ENCODE assay signal across 12 cellular contexts in the genomic region with DNA sequence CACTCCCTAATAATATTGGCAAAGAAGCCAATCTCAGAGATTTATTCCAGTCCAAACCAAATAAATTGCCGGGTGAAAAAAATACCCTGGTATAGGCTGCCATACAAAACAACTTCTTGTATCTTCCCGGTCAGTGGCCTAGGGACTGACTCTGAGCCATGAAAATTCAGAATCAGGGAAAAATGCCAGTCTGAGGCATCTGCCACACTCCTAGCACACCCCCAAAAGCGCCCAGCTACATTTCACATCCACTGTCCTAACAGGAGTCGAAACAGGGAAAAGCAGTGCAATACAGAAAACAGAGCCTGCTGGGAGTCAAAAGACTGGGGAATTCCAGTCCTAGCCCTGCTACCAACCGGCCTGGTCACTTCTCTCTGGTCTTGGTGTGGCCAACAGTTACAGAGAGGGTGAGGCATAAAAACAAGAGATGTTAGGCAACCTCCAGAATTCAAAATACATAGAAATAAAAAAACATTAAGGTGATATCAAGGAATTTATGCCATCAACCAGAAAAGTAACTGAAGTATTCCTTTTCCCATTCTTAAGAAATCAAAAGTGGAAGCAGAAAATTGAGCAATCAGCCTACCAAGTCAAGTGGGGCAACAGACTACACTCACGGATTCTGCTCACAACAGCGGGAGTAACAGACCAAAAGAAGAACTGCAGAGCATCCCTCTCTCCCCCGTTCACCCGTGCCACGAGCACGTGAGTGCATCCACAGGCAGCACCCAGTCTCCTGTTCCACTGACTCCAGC. TPM values are rescaled to one million over a fixed set of nuclear protein-coding genes. Genes with fewer than 3 reads are reported as not detected.
A peak's percentile ranks its signal among the peaks of the same experiment; 100 is the strongest.
DNase-seq lines count a peak whose midpoint lies in the region; ATAC-seq lines count a peak whose summit lies in the region.
"Had no signal": no experiment of that assay in that cellular context is flagged by ENCODE, and none has a peak within 500 bp of the region (broad histone marks: within the 10 kb centered on the region; RNA-seq: fewer than 3 reads in every experiment).

No MANE protein-coding gene starts in this region.

- intact Hi-C loops in Right ventricle myocardium inferior (cut with DNase I) (no loop called here), cardiac septum (cut with DNase I) (no loop called here), head of caudate nucleus (cut with DNase I) (no loop called here)

- H3K27me3 ChIP-seq in esophagus (ENCODE audit: control insufficient read depth in 1 of 2, insufficient read depth in 2 of 2, low read length in 2 of 2): no peaks in the 10 kb centered on the region

- WGBS in esophagus, 2 donors: 59 to 64% methylated on average over 11 of the region's 11 CpGs

- no peak for DNase-seq in Right ventricle myocardium inferior (ENCODE audit: missing footprints)
- DNase-seq in cardiac septum (ENCODE audit: low spot score): no peak
- peak; percentile 52 for DNase-seq in myocyte (ENCODE audit: low read depth)
- DNase-seq in NK-92 (lab: John Stamatoyannopoulos, UW; ENCODE audit: unreplicated experiment): no peak
- DNase-seq in head of caudate nucleus: no peak
- no peak for DNase-seq in HuH-7.5 (ENCODE audit: low spot score)
- DNase-seq in NCI-H510A treated with DMSO at 0.1 percent for 48 hours (lab: John Stamatoyannopoulos, UW): no peak
- DNase-seq: AML-193; MM.1S; stimulated activated CD4-positive, alpha-beta T cell treated with anti-CD3 and anti-CD28 coated beads, Interleukin-4, amount 100 ng/mL, for 1 hour had no signal

- H3K36me3 ChIP-seq in esophagus (ENCODE audit: control insufficient read depth in 2 of 2, insufficient read depth in 2 of 2, low read length in 1 of 2): no peaks in the 10 kb centered on the region

- H3K4me1 ChIP-seq in esophagus (ENCODE audit: control insufficient read depth in 2 of 2, insufficient read depth in 2 of 2, low read length in 1 of 2): peaks cover 7 to 13% of the 10 kb centered on the region in 2 donors

- no peak overlapping the region for H3K4me3 ChIP-seq in esophagus (ENCODE audit: low read depth in 1 of 2, low read length in 2 of 2)

- ATAC-seq in Right ventricle myocardium inferior: peak; percentile 57
- ATAC-seq: activated T-helper 17 cell treated with anti-CD3 and anti-CD28 coated beads, Interleukin-2, amount 50 U/mL, for 72 hours had no signal

- H3K27ac ChIP-seq in esophagus (ENCODE audit: low read depth in 2 of 2, low read length in 1 of 2): peak overlapping the region; percentile 80 to 82

- H3K9me3 ChIP-seq in esophagus (ENCODE audit: control insufficient read depth in 2 of 2, insufficient read depth in 1 of 2, low read depth in 1 of 2, low read length in 1 of 2): no peaks in the 10 kb centered on the region

RNA-seq across cellular contexts. Expression of gene AFAP1, which starts 29.5 kb away (rescaled TPM):
- total RNA-seq in Right ventricle myocardium inferior (8.0 TPM), cardiac septum (8.7 TPM), myocyte (30.8 and 50.5 TPM in 2 replicates)
- polyA plus RNA-seq in esophagus: 1 to 10 TPM; 2.0 to 4.0 TPM
- polyA plus RNA-seq in myocyte (2012): 43.2 TPM
